ENCODE assay signal across 6 cellular contexts in the genomic region with DNA sequence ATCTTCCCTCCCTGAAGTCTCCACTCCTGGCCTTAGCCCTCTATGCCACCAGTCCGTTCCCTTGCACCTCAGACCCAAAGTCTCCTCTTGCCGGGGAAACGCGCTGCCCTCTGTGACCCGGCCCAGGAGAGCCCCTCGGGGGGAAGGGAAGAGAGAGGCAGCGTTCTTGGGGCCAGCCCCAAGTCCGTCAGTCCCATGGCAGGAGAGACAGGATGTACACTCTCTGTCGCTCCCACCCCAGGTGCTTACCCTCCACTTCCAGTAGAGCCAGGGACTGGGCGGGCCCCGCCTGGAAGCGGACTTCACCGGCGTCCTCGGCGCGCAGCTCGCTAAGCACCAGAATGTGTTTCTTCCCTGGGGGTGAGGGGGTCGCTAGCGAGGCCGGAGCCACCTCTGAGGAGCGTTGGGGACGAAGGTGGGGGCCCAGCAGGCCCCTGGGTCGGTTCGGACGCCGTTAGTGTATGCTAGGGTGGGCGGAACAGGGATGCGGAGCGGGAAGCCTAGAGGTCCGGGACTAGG. TPM values are rescaled to one million over a fixed set of nuclear protein-coding genes. Genes with fewer than 3 reads are reported as not detected.
A peak's percentile ranks its signal among the peaks of the same experiment; 100 is the strongest.
DNase-seq lines count a peak whose midpoint lies in the region; ATAC-seq and TF ChIP-seq lines count a peak whose summit lies in the region.

No MANE protein-coding gene starts in this region.

- peak overlapping the region; percentile 74 for H3K4me2 ChIP-seq in parathyroid adenoma (ENCODE audit: low read length)

- H3K27me3 ChIP-seq in parathyroid adenoma (ENCODE audit: control insufficient read depth, insufficient read depth, low read length): peaks cover 4% of the 10 kb centered on the region

- ATAC-seq in GM18861 (IDR thresholded peaks at IDR 0.05; ENCODE audit: unreplicated experiment): peak; percentile 23
- peak; percentile 17 for ATAC-seq in HG03342 (IDR thresholded peaks at IDR 0.05; ENCODE audit: unreplicated experiment)
- no peak for ATAC-seq in GM18870 (IDR thresholded peaks at IDR 0.05; ENCODE audit: unreplicated experiment)

- H2AFZ ChIP-seq in parathyroid adenoma: peak overlapping the region; percentile 80

- H3K9ac ChIP-seq in parathyroid adenoma: no peak overlapping the region

- no peak overlapping the region for H3K27ac ChIP-seq in parathyroid adenoma

- peaks cover 15% of the 10 kb centered on the region for H3K4me1 Mint-ChIP-seq in chondrocyte (ENCODE audit: low read depth)

- H3K4me3 ChIP-seq in parathyroid adenoma (ENCODE audit: low read depth, low read length): peak overlapping the region; percentile 59

- no peak for DNase-seq in chondrocyte (ENCODE audit: low spot score)
- no peak for DNase-seq in KBM-7

- peaks cover 3% of the 10 kb centered on the region for H3K4me1 ChIP-seq in parathyroid adenoma

- H3K27me3 Mint-ChIP-seq in chondrocyte (ENCODE audit: low read depth): no peaks in the 10 kb centered on the region

- peak overlapping the region; percentile 27 for H3K27ac Mint-ChIP-seq in chondrocyte (ENCODE audit: unreplicated experiment)

- peaks cover 14% of the 10 kb centered on the region for H3K36me3 Mint-ChIP-seq in chondrocyte (ENCODE audit: low read depth)

- H3K9me3 Mint-ChIP-seq in chondrocyte (ENCODE audit: low read depth): no peaks in the 10 kb centered on the region

- TF ChIP-seq CTCF in chondrocyte (IDR thresholded peaks at IDR 0.05) (peak; percentile 8), parathyroid adenoma (IDR thresholded peaks at IDR 0.05) (no peak)

- no peaks in the 10 kb centered on the region for H3K79me2 ChIP-seq in parathyroid adenoma

- no peaks in the 10 kb centered on the region for H3K9me3 ChIP-seq in parathyroid adenoma (ENCODE audit: control insufficient read depth, low read length)

- in situ Hi-C loops in KBM-7 (cut with MboI; ENCODE audit: low pct_unique_long_range_greater_than_20kb, low sequenced_read_pairs): no loop called here

- H3K36me3 ChIP-seq in parathyroid adenoma (ENCODE audit: control insufficient read depth, insufficient read depth, low read length): no peaks in the 10 kb centered on the region

- H3K4me3 Mint-ChIP-seq in chondrocyte (ENCODE audit: unreplicated experiment): peak overlapping the region; percentile 76

RNA-seq across cellular contexts. Expression of a gene that starts 8.1 kb away (rescaled TPM):
- total RNA-seq in chondrocyte: 3.6 to 6.1 TPM (median 4.8 TPM) in 3 replicates

RNA-seq across cellular contexts. Expression of a gene that starts 8.3 kb away (rescaled TPM):
- 273 to 276 TPM (median 273 TPM) in 3 replicates for total RNA-seq in chondrocyte

RNA-seq across cellular contexts. Expression of a gene that starts 19.4 kb away (rescaled TPM):
- total RNA-seq in chondrocyte: 103 to 143 TPM (median 111 TPM) in 3 replicates

RNA-seq across cellular contexts. Expression of a gene that starts 20.2 kb away (rescaled TPM):
- total RNA-seq in chondrocyte: 1.0 to 2.7 TPM (median 1.7 TPM) in 3 replicates

RNA-seq across cellular contexts. Expression of a gene that starts 37.6 kb away (rescaled TPM):
- total RNA-seq in chondrocyte: 0.15 TPM in 2 of 3 replicates, not detected in the other
